ENCODE assay signal across 8 cellular contexts in genomic region chr19:42325308-42325895, GRCh38. TPM values are rescaled to one million over a fixed set of nuclear protein-coding genes. Genes with fewer than 3 reads are reported as not detected.
DNase-seq lines count a peak whose midpoint lies in the region; ATAC-seq and TF ChIP-seq lines count a peak whose summit lies in the region.

Gene MEGF8 (plus strand): TSS chr19:42325635. CDS start chr19:42326244, 609 bp downstream.

- peak within 1 kb of the TSS; percentile 95 for H3K4me2 ChIP-seq in OCI-LY3 (ENCODE audit: low read length)

- 0 out of 2 replicates have a peak, but pooled peaks cover 2% of the 10 kb centered on the region for H4K20me1 ChIP-seq in OCI-LY3 (ENCODE audit: insufficient read depth, low read length)

- peaks cover 24% of the 10 kb centered on the region for H3K79me2 ChIP-seq in OCI-LY3 (ENCODE audit: low read length)

- H3K4me3 ChIP-seq in OCI-LY3 (ENCODE audit: low read length) (peak within 1 kb of the TSS; percentile 92), epithelial cell of esophagus (ENCODE audit: low read length) (peak within 1 kb of the TSS; percentile 89), mononuclear cell (ENCODE audit: low read length) (peak within 1 kb of the TSS; percentile 90)

- H3K36me3 ChIP-seq in OCI-LY3 (replicated peaks; ENCODE audit: low read depth, low read length), result no peaks in the 10 kb centered on the region

- H2AFZ ChIP-seq in OCI-LY3 (ENCODE audit: low read depth, low read length), result peak within 1 kb of the TSS; percentile 98

- peak; percentile 98 for DNase-seq in DMS 273 treated with DMSO at 0.1 percent for 48 hours (lab: John Stamatoyannopoulos, UW)
- peak; percentile 99 for DNase-seq in HuH-7 (ENCODE audit: low spot score)
- peak; percentile 98 for DNase-seq in activated T-cell treated with anti-CD3 and anti-CD28 coated beads for 4 hours
- peak; percentile 99 for DNase-seq in epithelial cell of esophagus (ENCODE audit: low read depth)
- peak; percentile 93 to 98 for DNase-seq in stimulated activated CD8-positive, alpha-beta memory T cell treated with anti-CD3 and anti-CD28 coated beads, Interleukin-4, amount 100 ng/mL, for 1 hour (ENCODE audit: low read depth in 2 of 2, low spot score in 1 of 2)

- peak; percentile 85 for ATAC-seq in GM21515 (IDR thresholded peaks at IDR 0.05; ENCODE audit: unreplicated experiment)

- H3K4me1 ChIP-seq in OCI-LY3 (ENCODE audit: low read length), result peaks cover 11% of the 10 kb centered on the region
- H3K4me1 ChIP-seq in mononuclear cell (ENCODE audit: insufficient read depth, low read length), result peaks cover 23% of the 10 kb centered on the region

- TF ChIP-seq CTCF in OCI-LY3 (IDR thresholded peaks at IDR 0.05; ENCODE audit: low read depth, low read length) (peak; percentile 97), epithelial cell of esophagus (IDR thresholded peaks at IDR 0.05; ENCODE audit: insufficient read depth, low read depth, low read length, missing control alignments) (peak; percentile 91)

- H3K9ac ChIP-seq in OCI-LY3 (ENCODE audit: low read length), result peak within 1 kb of the TSS; percentile 91

- H3K27me3 ChIP-seq in OCI-LY3 (ENCODE audit: low read depth, low read length) (no peaks in the 10 kb centered on the region), mononuclear cell (ENCODE audit: insufficient read depth, low read length) (peaks cover 19% of the 10 kb centered on the region)

- peak within 1 kb of the TSS; percentile 45 for H3K27ac ChIP-seq in OCI-LY3 (ENCODE audit: low read length)

- H3K9me3 ChIP-seq in OCI-LY3 (ENCODE audit: insufficient read depth, low read length) (no peaks in the 10 kb centered on the region), mononuclear cell (ENCODE audit: low read depth, low read length) (no peaks in the 10 kb centered on the region)

RNA-seq across cellular contexts. Expression of gene MEGF8, which starts in this region (rescaled TPM):
- total RNA-seq in mononuclear cell, result 1.6 TPM

Comparison
In these comparisons a context has a peak if more than half of its experiments do, and no peak if none do; other contexts are left out.
1. Peak in every context shown above with its lines: DNase-seq, ATAC-seq, H3K4me3 ChIP-seq and H3K27ac ChIP-seq.